ENCODE assay signal across 8 cellular contexts in genomic region chr4:183398298-183399129, GRCh38. TPM values are rescaled to one million over a fixed set of nuclear protein-coding genes. Genes with fewer than 3 reads are reported as not detected.
DNase-seq lines count a peak whose midpoint lies in the region; TF ChIP-seq lines count a peak whose summit lies in the region.

No MANE protein-coding gene starts in this region.

- H3K4me1 ChIP-seq in Loucy (ENCODE audit: insufficient read depth, low read length, poor library complexity, severe bottlenecking) = peaks cover 27% of the 10 kb centered on the region

- no peaks in the 10 kb centered on the region for H4K20me1 ChIP-seq in Loucy (ENCODE audit: insufficient read depth, low read length, poor library complexity, severe bottlenecking)

- peak overlapping the region; percentile 60 for H3K27ac ChIP-seq in WERI-Rb-1

- peak overlapping the region; percentile 53 for H3K9ac ChIP-seq in Loucy (ENCODE audit: low read depth, low read length, poor library complexity, severe bottlenecking)

- H3K4me2 ChIP-seq in Loucy (ENCODE audit: low read depth, low read length, poor library complexity, severe bottlenecking) = peak overlapping the region; percentile 59

- peak overlapping the region; percentile 58 for H2AFZ ChIP-seq in Loucy (ENCODE audit: low read length)

- H3K79me2 ChIP-seq in Loucy (ENCODE audit: insufficient read depth, low read length) = no peaks in the 10 kb centered on the region

- H3K9me3 ChIP-seq in Loucy (ENCODE audit: insufficient read depth, low read depth, low read length) (no peaks in the 10 kb centered on the region), WERI-Rb-1 (ENCODE audit: severe bottlenecking) (no peaks in the 10 kb centered on the region)

- H3K36me3 ChIP-seq in H7 (replicated peaks; ENCODE audit: control insufficient read depth, insufficient read depth, low read length) (no peaks in the 10 kb centered on the region), Loucy (ENCODE audit: insufficient read depth, low read length) (no peaks in the 10 kb centered on the region), WERI-Rb-1 (no peaks in the 10 kb centered on the region)

- no peaks in the 10 kb centered on the region for H3K9me2 ChIP-seq in Loucy (replicated peaks; ENCODE audit: low read depth, low read length)

- peak; percentile 93 for DNase-seq in H7
- peak; percentile 90 for DNase-seq in WERI-Rb-1
- DNase-seq in cardiac fibroblast (ENCODE audit: low read depth in 2 of 2) = peak; percentile 72 to 82
- DNase-seq in inferior parietal cortex (ENCODE audit: extremely low spot score) = peak; percentile 60
- peak; percentile 21 for DNase-seq in smooth muscle cell of the brain vasculature (ENCODE audit: low read depth, low spot score)
- DNase-seq in T1000 (lab: John Stamatoyannopoulos, UW) = no peak

- H3K27me3 ChIP-seq in H7 (ENCODE audit: control insufficient read depth, insufficient read depth, low read length) (peaks cover 3% of the 10 kb centered on the region), Loucy (ENCODE audit: insufficient read depth, low read length, poor library complexity, severe bottlenecking) (no peaks in the 10 kb centered on the region), WERI-Rb-1 (ENCODE audit: insufficient read depth, low read depth, severe bottlenecking) (no peaks in the 10 kb centered on the region)

- H3K4me3 ChIP-seq in GM08714 (ENCODE audit: low read length) (peak overlapping the region; percentile 46; the same call in 1 of the 2 replicates), H7 (ENCODE audit: insufficient read depth, low read depth, low read length) (peak overlapping the region; percentile 35), Loucy (ENCODE audit: low read length, poor library complexity, severe bottlenecking) (peak overlapping the region; percentile 64), WERI-Rb-1 (ENCODE audit: low read depth, low read length) (peak overlapping the region; percentile 62), cardiac fibroblast (replicated peaks in 1 of 2; ENCODE audit: low read depth in 2 of 2, low read length in 2 of 2) (peak overlapping the region; percentile 36 to 56)

- peak; percentile 57 for TF ChIP-seq CTCF in Loucy (conservative IDR thresholded peaks at IDR 0.05; ENCODE audit: low read length)
- peak; percentile 95 for TF ChIP-seq CTCF in WERI-Rb-1 (IDR thresholded peaks at IDR 0.05; ENCODE audit: low read depth, low read length)
- peak; percentile 65 for TF ChIP-seq CTCF in cardiac fibroblast (IDR thresholded peaks at IDR 0.05; ENCODE audit: low read depth, low read length)

- H3F3A ChIP-seq in Loucy (ENCODE audit: low read depth) = no peaks in the 10 kb centered on the region; the same call in 1 of the 2 replicates

RNA-seq across cellular contexts. Expression of gene CDKN2AIP, which starts 45.9 kb away (rescaled TPM):
- total RNA-seq in H7 (2014; rRNA removed; shearing (Covaris generic)) = 17.0 and 19.7 TPM in 2 replicates
